ENCODE assay signal across 9 cellular contexts in the genomic region with DNA sequence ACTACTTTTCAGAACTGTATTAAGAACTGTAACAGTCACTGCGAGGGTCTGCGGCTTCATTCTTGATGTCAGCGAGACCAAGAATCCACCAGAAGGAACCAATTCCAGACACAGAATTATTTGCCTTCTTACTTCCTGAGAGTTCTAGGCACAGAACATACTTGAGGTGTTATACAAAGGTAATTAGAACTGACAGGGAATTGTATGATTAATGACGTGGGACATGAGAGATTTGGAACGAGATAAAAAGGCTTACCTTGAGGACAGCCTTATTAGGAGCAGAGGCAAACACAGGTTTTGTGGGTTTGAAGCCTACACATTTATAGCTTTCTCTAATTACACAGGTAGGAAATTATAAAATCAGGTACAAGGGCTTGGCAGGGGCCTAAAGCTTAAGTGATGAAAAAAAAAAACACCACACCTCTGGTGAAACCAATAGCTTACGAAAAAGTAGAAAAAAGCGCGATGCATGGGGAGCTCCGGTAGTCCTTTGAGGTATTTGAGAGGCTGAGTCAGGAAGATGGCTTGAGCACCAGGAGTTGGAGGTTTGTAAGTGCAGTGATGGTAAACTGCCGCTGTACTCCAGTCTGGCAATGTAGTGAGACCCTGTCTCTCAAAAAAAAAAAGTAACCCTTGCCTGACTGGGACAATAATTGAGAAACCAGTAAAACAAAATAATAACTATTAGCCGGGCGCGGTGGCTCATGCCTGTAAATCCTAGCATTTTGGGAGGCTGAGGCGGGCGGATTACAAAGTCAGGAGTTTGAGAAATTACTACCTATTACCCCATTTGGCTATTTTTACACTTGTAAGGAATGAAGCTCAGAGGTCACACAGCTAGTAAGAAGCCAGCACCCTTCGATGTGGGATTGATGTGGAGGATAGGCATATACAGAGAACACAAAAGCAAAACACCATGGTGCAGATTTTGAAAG. TPM values are rescaled to one million over a fixed set of nuclear protein-coding genes. Genes with fewer than 3 reads are reported as not detected.
A peak's percentile ranks its signal among the peaks of the same experiment; 100 is the strongest.
DNase-seq lines count a peak whose midpoint lies in the region; ATAC-seq and TF ChIP-seq lines count a peak whose summit lies in the region.
"Had no signal": no experiment of that assay in that cellular context is flagged by ENCODE, and none has a peak within 500 bp of the region (broad histone marks: within the 10 kb centered on the region; RNA-seq: fewer than 3 reads in every experiment).

No MANE protein-coding gene starts in this region.

- H3K9ac ChIP-seq in ES-I3 (ENCODE audit: low read depth, low read length) (peak overlapping the region; percentile 38; the same call in 1 of the 2 replicates), NT2/D1 (ENCODE audit: insufficient read length, low read depth) (peak overlapping the region; percentile 81)

- no peaks in the 10 kb centered on the region for H3K36me3 Mint-ChIP-seq in natural killer cell

- intact Hi-C loops in natural killer cell (cut with micrococcal nuclease) = loop anchor here (2.0 kb wide), 1 partner anchor 77 kb away; the partner anchor contains the start of gene RIOX1
- intact Hi-C loops in lower leg skin (cut with DNase I; ENCODE audit: low total_unique reads) = no loop called here

- no peaks in the 10 kb centered on the region for H3K9me3 Mint-ChIP-seq in natural killer cell

- peak overlapping the region; percentile 93 for H3K4me3 Mint-ChIP-seq in natural killer cell

- H3K4me3 ChIP-seq in NT2/D1 (ENCODE audit: insufficient read length, low read depth) (peak overlapping the region; percentile 45), choroid plexus epithelial cell (ENCODE audit: low read depth, low read length) (peak overlapping the region; percentile 63), lower leg skin (ENCODE audit: low read depth, poor library complexity, severe bottlenecking) (no peak overlapping the region)

- H3K36me3 ChIP-seq in ES-I3 (ENCODE audit: insufficient read depth, low read length) (no peaks in the 10 kb centered on the region), NT2/D1 (ENCODE audit: insufficient read depth, insufficient read length, low read length) (no peaks in the 10 kb centered on the region)

- no peak for TF ChIP-seq CTCF in choroid plexus epithelial cell (conservative IDR thresholded peaks at IDR 0.05; ENCODE audit: low read depth, low read length)
- no peak for TF ChIP-seq CTCF in natural killer cell (IDR thresholded peaks at IDR 0.05)
- TF ChIP-seq CTCF in lower leg skin (IDR thresholded peaks at IDR 0.05) = no peak

- H3K4me1 Mint-ChIP-seq in natural killer cell = peaks cover 29 to 46% of the 10 kb centered on the region in 2 donors

- H3K27ac Mint-ChIP-seq in natural killer cell = peak overlapping the region; percentile 92 to 94

- no peaks in the 10 kb centered on the region for H3K27me3 Mint-ChIP-seq in natural killer cell (ENCODE audit: low read depth in 2 of 2)

- WGBS in lower leg skin, 2 donors = 55 to 63% methylated on average over 16 of the region's 16 CpGs

- H3K9me3 ChIP-seq in ES-I3 (ENCODE audit: control insufficient read depth, insufficient read depth, low read length) = no peaks in the 10 kb centered on the region
- 0 out of 2 replicates have a peak, but pooled peaks cover 3% of the 10 kb centered on the region for H3K9me3 ChIP-seq in NT2/D1 (ENCODE audit: insufficient read depth, low read length)

- no peak for ATAC-seq in natural killer cell
- no peak for ATAC-seq in HG02970 (IDR thresholded peaks at IDR 0.05; ENCODE audit: low FRiP score, unreplicated experiment)
- ATAC-seq in GM18520 (IDR thresholded peaks at IDR 0.05; ENCODE audit: unreplicated experiment) = no peak
- no peak for ATAC-seq in GM18519 (IDR thresholded peaks at IDR 0.05; ENCODE audit: low FRiP score, unreplicated experiment)

- no peak for DNase-seq in NT2/D1 (ENCODE audit: low read depth, low spot score)
- DNase-seq in choroid plexus epithelial cell (ENCODE audit: low read depth) = peak; percentile 43
- DNase-seq in natural killer cell = no peak
- no peak for DNase-seq in lower leg skin (ENCODE audit: low spot score in 2 of 2)

- H3K4me1 ChIP-seq in ES-I3 (ENCODE audit: insufficient read depth, low read length) (peaks cover 5% of the 10 kb centered on the region; the same call in 1 of the 2 replicates), NT2/D1 (ENCODE audit: insufficient read depth, insufficient read length) (no peaks in the 10 kb centered on the region)

- no peak for TF ChIP-seq POLR2A in lower leg skin (IDR thresholded peaks at IDR 0.05)

- H3K27me3 ChIP-seq in NT2/D1 (ENCODE audit: insufficient read depth, insufficient read length) = peaks cover 4% of the 10 kb centered on the region

RNA-seq across cellular contexts. Expression of gene ACOT2, which starts 0.8 kb away (rescaled TPM):
- total RNA-seq in natural killer cell = 10 to 100 TPM; 16.3 to 19.2 (median 17.4) TPM
- 10 to 100 TPM; 15.7 to 30.7 (median 21.1) TPM for total RNA-seq in lower leg skin

RNA-seq across cellular contexts. Expression of gene HEATR4, which starts 9.5 kb away (rescaled TPM):
- under 1 TPM in 1 of 3 donors, not detected in 2; 0.54 TPM for total RNA-seq in natural killer cell
- total RNA-seq in lower leg skin = under 1 TPM; 0.08 to 0.98 (median 0.48) TPM
- total RNA-seq: T-helper 1 cell treated with Interleukin-12 subunit alpha and Interleukin-12 subunit beta and Interleukin-4 antibody, amounts not matched to agents 30 ng/mL and 1 ng/mL, for 36 hours had no signal

RNA-seq across cellular contexts. Expression of gene ACOT4, which starts 23.5 kb away (rescaled TPM):
- total RNA-seq in natural killer cell = 1 to 10 TPM; 2.3 to 3.0 (median 2.6) TPM
- total RNA-seq in lower leg skin = 1 to 10 TPM in 3 of 4 donors, under 1 TPM in 1; 0.53 to 2.7 (median 1.4) TPM

RNA-seq across cellular contexts. Expression of gene ACOT1, which starts 31.3 kb away (rescaled TPM):
- 1 to 10 TPM; 3.3 to 4.4 (median 3.6) TPM for total RNA-seq in natural killer cell
- total RNA-seq in lower leg skin = 10 to 100 TPM in 3 of 4 donors, 1 to 10 TPM in 1; 5.7 to 33.4 (median 14.6) TPM

RNA-seq across cellular contexts. Expression of gene ACOT6, which starts 44.1 kb away (rescaled TPM):
- not detected for total RNA-seq in natural killer cell
- total RNA-seq in lower leg skin = under 1 TPM in 1 of 4 donors, not detected in 3; 0.45 TPM
- total RNA-seq: T-helper 1 cell treated with Interleukin-12 subunit alpha and Interleukin-12 subunit beta and Interleukin-4 antibody, amounts not matched to agents 30 ng/mL and 1 ng/mL, for 36 hours had no signal
